Comparison of ENCODE assay signal across 25 cellular contexts in genomic region chr2:138105358-138105757, GRCh38.
"Had no signal": no experiment of that assay in that cellular context is flagged by ENCODE, and none has a peak within 500 bp of the region (broad histone marks: within the 10 kb centered on the region; RNA-seq: fewer than 3 reads in every experiment).

No MANE protein-coding gene starts in this region.

- H3K36me3 ChIP-seq: cardiac muscle cell, transverse colon, uterus had no signal

- H3K4me1 ChIP-seq: transverse colon, uterus had no signal

- H3K9me3 Mint-ChIP-seq: activated B cell treated with CpG ODN at 0.5 μM for 24 hours; T-helper 1 cell treated with Interleukin-12 subunit alpha and Interleukin-12 subunit beta and Interleukin-4 antibody, amounts not matched to agents 30 μg/mL and 1 μg/mL, for 36 hours had no signal

- H3K36me3 Mint-ChIP-seq: activated naive CD4-positive, alpha-beta T cell treated with anti-CD3 and anti-CD28 coated beads, Interleukin-2, amount 50 U/mL, for 72 hours; brain; immature natural killer cell; natural killer cell treated with Interleukin-12 subunit alpha and Interleukin-12 subunit beta and Interleukin-15 and Interleukin-18, amount 100 ng/mL, for 72 hours had no signal

- DNase-seq: activated B cell treated with CpG ODN at 0.5 μM for 24 hours; activated CD4-positive, alpha-beta T cell treated with anti-CD3 and anti-CD28 coated beads for 36 hours; activated CD8-positive, alpha-beta T cell treated with anti-CD3 and anti-CD28 coated beads, Interleukin-2, amount 10 ng/mL, durations not matched to agents 7 days and 5 days; activated naive CD4-positive, alpha-beta T cell; activated T-cell treated with anti-CD3 and anti-CD28 coated beads for 4 hours; activated T-cell treated with anti-CD3 and anti-CD28 coated beads, Interleukin-2, amount 50 U/mL, for 72 hours; aorta; cerebellar nuclear complex; dorsolateral prefrontal cortex; effector memory CD4-positive, alpha-beta T cell; head of caudate nucleus; hippocampal formation; immature natural killer cell; right cardiac atrium; stimulated activated CD4-positive, alpha-beta T cell treated with anti-CD3 and anti-CD28 coated beads, Interleukin-2, amount 100 ng/mL, for 48 hours; stimulated activated naive CD4-positive, alpha-beta T cell treated with Interleukin-2 at 50 U/mL for 16 hours; T1000; transverse colon; uterus had no signal

- H3K27me3 Mint-ChIP-seq: activated B cell treated with CpG ODN at 0.5 μM for 24 hours; activated CD4-positive, alpha-beta T cell treated with anti-CD3 and anti-CD28 coated beads for 36 hours; natural killer cell treated with Interleukin-12 subunit alpha and Interleukin-12 subunit beta and Interleukin-15 and Interleukin-18, amount 100 ng/mL, for 72 hours had no signal

- H3K27me3 ChIP-seq: cardiac muscle cell, dorsolateral prefrontal cortex, transverse colon, uterus had no signal

- H3K4me3 ChIP-seq: cardiac muscle cell, coronary artery, dorsolateral prefrontal cortex, transverse colon, uterus had no signal

- H3K27ac ChIP-seq: cardiac muscle cell, coronary artery, dorsolateral prefrontal cortex, transverse colon, uterus had no signal

- H3K27ac Mint-ChIP-seq: activated B cell treated with CpG ODN at 0.5 μM for 24 hours; activated CD4-positive, alpha-beta T cell treated with anti-CD3 and anti-CD28 coated beads for 36 hours; activated CD8-positive, alpha-beta T cell treated with anti-CD3 and anti-CD28 coated beads, Interleukin-2, amount 10 ng/mL, durations not matched to agents 7 days and 5 days; activated naive CD4-positive, alpha-beta T cell treated with anti-CD3 and anti-CD28 coated beads, Interleukin-2, amount 50 U/mL, for 72 hours; activated T-cell treated with anti-CD3 and anti-CD28 coated beads, Interleukin-2, amount 50 U/mL, for 72 hours; brain; immature natural killer cell; natural killer cell treated with Interleukin-12 subunit alpha and Interleukin-12 subunit beta and Interleukin-15 and Interleukin-18, amount 100 ng/mL, for 72 hours; T-helper 1 cell treated with Interleukin-12 subunit alpha and Interleukin-12 subunit beta and Interleukin-4 antibody, amounts not matched to agents 30 μg/mL and 1 μg/mL, for 36 hours had no signal

- ATAC-seq: activated CD4-positive, alpha-beta T cell treated with anti-CD3 and anti-CD28 coated beads for 36 hours; activated CD8-positive, alpha-beta T cell treated with anti-CD3 and anti-CD28 coated beads, Interleukin-2, amount 10 ng/mL, durations not matched to agents 7 days and 5 days; activated naive CD4-positive, alpha-beta T cell treated with anti-CD3 and anti-CD28 coated beads, Interleukin-2, amount 50 U/mL, for 72 hours; activated T-cell treated with anti-CD3 and anti-CD28 coated beads, Interleukin-2, amount 50 U/mL, for 72 hours; natural killer cell treated with Interleukin-12 subunit alpha and Interleukin-12 subunit beta and Interleukin-15 and Interleukin-18, amount 100 ng/mL, for 72 hours; right cardiac atrium had no signal

- H3K4me1 Mint-ChIP-seq: activated B cell treated with CpG ODN at 0.5 μM for 24 hours; activated CD4-positive, alpha-beta T cell treated with anti-CD3 and anti-CD28 coated beads for 36 hours; brain; immature natural killer cell had no signal

- H3K4me3 Mint-ChIP-seq: activated B cell treated with CpG ODN at 0.5 μM for 24 hours; activated CD4-positive, alpha-beta T cell treated with anti-CD3 and anti-CD28 coated beads for 36 hours; activated CD8-positive, alpha-beta T cell treated with anti-CD3 and anti-CD28 coated beads, Interleukin-2, amount 10 ng/mL, durations not matched to agents 7 days and 5 days; activated T-cell treated with anti-CD3 and anti-CD28 coated beads, Interleukin-2, amount 50 U/mL, for 72 hours; brain; immature natural killer cell; natural killer cell treated with Interleukin-12 subunit alpha and Interleukin-12 subunit beta and Interleukin-15 and Interleukin-18, amount 100 ng/mL, for 72 hours; T-helper 1 cell treated with Interleukin-12 subunit alpha and Interleukin-12 subunit beta and Interleukin-4 antibody, amounts not matched to agents 30 μg/mL and 1 μg/mL, for 36 hours had no signal

- H3K9me3 ChIP-seq: transverse colon, uterus had no signal
